8 cellular contexts compared by ENCODE assay signal in genomic region chr11:5690736-5691135, GRCh38. TPM values are rescaled to one million over a fixed set of nuclear protein-coding genes. Genes with fewer than 3 reads are reported as not detected.
A peak's percentile ranks its signal among the peaks of the same experiment; 100 is the strongest.
DNase-seq lines count a peak whose midpoint lies in the region; ATAC-seq and TF ChIP-seq lines count a peak whose summit lies in the region.

No MANE protein-coding gene starts in this region.

- TF ChIP-seq CTCF in AG04450 (IDR thresholded peaks at IDR 0.05; ENCODE audit: low read depth, low read length) (no peak), dorsolateral prefrontal cortex (IDR thresholded peaks at IDR 0.05 in 54 of 56, conservative IDR thresholded peaks at IDR 0.05 in 2 of 56; ENCODE audit: low read depth in 1 of 56, partially characterized antibody in 56 of 56) (no peak)

- H3K27ac ChIP-seq in AG04450 (ENCODE audit: low read depth, low read length) (peak overlapping the region; percentile 22), dorsolateral prefrontal cortex (peak overlapping the region in 52 of 59 donors; percentile 48 to 93 (median 83))

- no peaks in the 10 kb centered on the region for H3K27me3 ChIP-seq in AG04450 (ENCODE audit: control insufficient read depth, insufficient read depth, low read length)
- no peaks in the 10 kb centered on the region for H3K27me3 ChIP-seq in dorsolateral prefrontal cortex

- intact Hi-C loops in dorsolateral prefrontal cortex (cut with DNase I): no loop called here

- DNase-seq in AG04450 (ENCODE audit: low read depth, low spot score) (no peak), LHCN-M2 (ENCODE audit: low read depth) (peak; percentile 50), dorsolateral prefrontal cortex (no peak), myocyte (ENCODE audit: low read depth) (peak; percentile 67), NCI-H748 treated with DMSO at 0.1 percent for 48 hours (lab: John Stamatoyannopoulos, UW) (no peak)

- no peak for ATAC-seq in GM18867 (IDR thresholded peaks at IDR 0.05; ENCODE audit: unreplicated experiment)
- ATAC-seq in HG03457 (IDR thresholded peaks at IDR 0.05; ENCODE audit: unreplicated experiment): no peak
- no peak for ATAC-seq in GM19023 (IDR thresholded peaks at IDR 0.05; ENCODE audit: unreplicated experiment)

- CTCF ChIA-PET in AG04450 (lab: Charles Lee): interaction anchor here (1.2 to 3.4 kb wide), 2 partner anchors 215 to 625 kb away, joined by 3 to 11 read pairs; no protein-coding TSS in a partner anchor

- H3K9me3 ChIP-seq in AG04450 (ENCODE audit: control insufficient read depth, insufficient read depth, low read length): no peaks in the 10 kb centered on the region

- POLR2A ChIA-PET in AG04450 (lab: Yijun Ruan, JAX): interaction anchor here (2.1 kb wide), 1 partner anchor 69 kb away, joined by 8 read pairs; no protein-coding TSS in a partner anchor

- peak overlapping the region; percentile 54 for H3K4me3 ChIP-seq in AG04450 (ENCODE audit: low read depth, low read length)
- H3K4me3 ChIP-seq in dorsolateral prefrontal cortex: peak overlapping the region; percentile 5 to 70 (median 49)

RNA-seq across cellular contexts. Expression of gene TRIM22, which starts 1.1 kb away (rescaled TPM):
- polyA plus RNA-seq in AG04450 (2011; rRNA removed): 79.9 and 100 TPM in 2 replicates
- polyA minus RNA-seq in AG04450 (2011; rRNA and poly(A)+ RNA removed): 48.5 and 52.4 TPM in 2 replicates
- total RNA-seq in LHCN-M2 (2014; rRNA removed): 71.6 and 90.5 TPM in 2 replicates
- 52.9 TPM for polyA plus RNA-seq in LHCN-M2 (2012)
- total RNA-seq in dorsolateral prefrontal cortex: 10 to 100 TPM; 15.5 to 93.4 (median 31.6) TPM
- 61.0 and 81.6 TPM in 2 replicates for total RNA-seq in myocyte
- polyA plus RNA-seq in myocyte (2012): 63.1 TPM

RNA-seq across cellular contexts. Expression of gene TRIM5, which starts 5.9 kb away (rescaled TPM):
- 46.3 and 53.3 TPM in 2 replicates for polyA plus RNA-seq in AG04450 (2011; rRNA removed)
- 51.7 and 55.1 TPM in 2 replicates for polyA minus RNA-seq in AG04450 (2011; rRNA and poly(A)+ RNA removed)
- total RNA-seq in LHCN-M2 (2014; rRNA removed) (31.5 and 36.0 TPM in 2 replicates), dorsolateral prefrontal cortex (10 to 100 TPM in 18 of 120 experiments, 1 to 10 TPM in 102; 2.7 to 18.5 (median 7.0) TPM), myocyte (36.3 and 45.8 TPM in 2 replicates)
- polyA plus RNA-seq in LHCN-M2 (2012): 16.8 TPM
- 17.4 TPM for polyA plus RNA-seq in myocyte (2012)

RNA-seq across cellular contexts. Expression of gene OR56B1, which starts 45.5 kb away (rescaled TPM):
- polyA plus RNA-seq in AG04450 (2011; rRNA removed): not detected in 2 replicates
- not detected in 2 replicates for polyA minus RNA-seq in AG04450 (2011; rRNA and poly(A)+ RNA removed)
- total RNA-seq in LHCN-M2 (2014; rRNA removed): not detected in 2 replicates
- not detected for polyA plus RNA-seq in LHCN-M2 (2012)
- total RNA-seq in dorsolateral prefrontal cortex: 1 to 10 TPM in 2 of 120 experiments, under 1 TPM in 49, not detected in 69; 0.17 to 1.1 (median 0.33) TPM
- not detected in 2 replicates for total RNA-seq in myocyte
- not detected for polyA plus RNA-seq in myocyte (2012)

Comparison
In these comparisons a context has a peak if more than half of its experiments do, and no peak if none do; other contexts are left out.
1. DNase-seq: peak in LHCN-M2 (single experiment) and myocyte (single experiment); none in AG04450 (single experiment), dorsolateral prefrontal cortex (0 of 10) and NCI-H748 treated with DMSO at 0.1 percent for 48 hours (single experiment).